In the genomic region with DNA sequence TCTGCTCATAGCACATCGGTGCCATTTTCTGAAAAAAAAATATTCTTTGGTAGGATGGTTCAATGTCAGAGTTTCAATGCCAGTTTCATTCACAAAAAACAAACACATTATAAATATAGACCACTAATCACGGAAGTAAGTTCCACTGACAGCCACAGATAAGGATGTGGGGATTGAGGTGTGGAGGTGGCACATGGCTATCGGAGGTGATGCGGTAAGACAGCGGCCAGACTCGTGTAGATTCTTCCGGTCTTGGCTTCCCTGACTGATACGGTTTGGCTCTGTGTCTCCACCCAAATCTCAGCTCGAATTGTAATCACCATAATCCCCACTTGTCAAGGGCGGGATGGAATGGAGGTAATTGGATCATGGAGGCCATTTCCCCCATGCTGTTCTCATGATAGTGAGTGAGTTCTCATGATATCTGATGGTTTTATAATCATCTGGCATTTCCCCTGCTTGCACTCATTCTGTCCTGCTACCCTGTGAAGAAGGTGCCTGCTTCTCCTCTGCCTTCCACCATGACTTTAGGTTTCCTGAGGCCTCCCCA, we compare ENCODE assay signal across 17 cellular contexts.
DNase-seq lines count a peak whose midpoint lies in the region; ATAC-seq and TF ChIP-seq lines count a peak whose summit lies in the region.
"Had no signal": no experiment of that assay in that cellular context is flagged by ENCODE, and none has a peak within 500 bp of the region (broad histone marks: within the 10 kb centered on the region; RNA-seq: fewer than 3 reads in every experiment).

No MANE protein-coding gene starts in this region.

- no peak overlapping the region for H3K27ac ChIP-seq in endodermal cell (ENCODE audit: low read depth, low read length)

- DNase-seq in GM12865 (ENCODE audit: low read depth), result peak; percentile 35
- DNase-seq in NCI-H82 (lab: John Stamatoyannopoulos, UW), result peak; percentile 93
- DNase-seq in endodermal cell, result peak; percentile 64
- peak; percentile 48 for DNase-seq in natural killer cell
- no peak for DNase-seq in T-helper 17 cell
- no peak for DNase-seq in GM19238 (ENCODE audit: insufficient read length, low spot score)
- DNase-seq: ACHN; BE2C; C1 segment of cervical spinal cord; Caco-2; CD4-positive, CD25-positive, alpha-beta regulatory T cell; H9 had no signal

- H3K36me3 Mint-ChIP-seq in endodermal cell (ENCODE audit: low read depth) (no peaks in the 10 kb centered on the region), natural killer cell (peaks cover 14% of the 10 kb centered on the region), T-helper 17 cell (ENCODE audit: low read depth) (peaks cover 2% of the 10 kb centered on the region)
- H3K36me3 Mint-ChIP-seq: IgD-negative memory B cell had no signal

- H3K9me3 ChIP-seq in endodermal cell (ENCODE audit: control insufficient read depth, low read length), result peaks cover 8% of the 10 kb centered on the region
- H3K9me3 ChIP-seq in T-helper 17 cell (ENCODE audit: control insufficient read depth, low read length, poor library complexity, severe bottlenecking), result no peaks in the 10 kb centered on the region
- H3K9me3 ChIP-seq: BE2C, Caco-2 had no signal

- TF ChIP-seq CTCF in GM12865 (IDR thresholded peaks at IDR 0.05; ENCODE audit: insufficient read depth, low read depth, low read length, missing control alignments) (no peak), endodermal cell (conservative IDR thresholded peaks at IDR 0.05) (no peak), natural killer cell (IDR thresholded peaks at IDR 0.05) (no peak)

- H3K9me3 Mint-ChIP-seq in endodermal cell, result peaks cover 2% of the 10 kb centered on the region
- H3K9me3 Mint-ChIP-seq in natural killer cell, result peaks cover 3 to 4% of the 10 kb centered on the region in 2 donors
- H3K9me3 Mint-ChIP-seq: H9 had no signal

- H3K4me3 ChIP-seq in GM12865 (ENCODE audit: low read depth, low read length) (no peak overlapping the region), endodermal cell (ENCODE audit: low read length) (no peak overlapping the region)

- WGBS in endodermal cell (ENCODE audit: insufficient coverage in 1 of 2, insufficient read length in 1 of 2), 2 experiments, result 80 to 83% methylated on average over 1 to 8 of the region's 10 CpGs

- H3K4me3 Mint-ChIP-seq in endodermal cell (no peak overlapping the region), natural killer cell (peak overlapping the region; percentile 58), T-helper 17 cell (no peak overlapping the region)
- H3K4me3 Mint-ChIP-seq: CD4-positive, CD25-positive, alpha-beta regulatory T cell; CD8-positive, alpha-beta memory T cell; H9; IgD-negative memory B cell had no signal

- no peak overlapping the region for H3K9ac ChIP-seq in endodermal cell (ENCODE audit: extremely low read depth, low read length, poor library complexity, severe bottlenecking)

- H3K27me3 Mint-ChIP-seq in endodermal cell (ENCODE audit: insufficient read depth) (peaks cover 9% of the 10 kb centered on the region), natural killer cell (ENCODE audit: low read depth in 2 of 2) (peaks cover 48 to 88% of the 10 kb centered on the region in 2 donors), T-helper 17 cell (no peaks in the 10 kb centered on the region)
- H3K27me3 Mint-ChIP-seq: CD4-positive, CD25-positive, alpha-beta regulatory T cell; IgD-negative memory B cell had no signal

- peak; percentile 76 to 98 (median 77) for ATAC-seq in natural killer cell
- no peak for ATAC-seq in GM18520 (IDR thresholded peaks at IDR 0.05; ENCODE audit: unreplicated experiment)
- no peak for ATAC-seq in HG02588 (IDR thresholded peaks at IDR 0.05; ENCODE audit: unreplicated experiment)
- ATAC-seq in T-helper 17 cell, result no peak
- ATAC-seq: HepG2 had no signal

- intact Hi-C loops in natural killer cell (cut with micrococcal nuclease), result no loop called here

- H3K27ac Mint-ChIP-seq in endodermal cell (no peak overlapping the region), natural killer cell (peak overlapping the region in 1 of 2 donors; percentile 3), T-helper 17 cell (no peak overlapping the region)
- H3K27ac Mint-ChIP-seq: CD4-positive, CD25-positive, alpha-beta regulatory T cell; H9; IgD-negative memory B cell had no signal

- peaks cover 22% of the 10 kb centered on the region for H3K4me1 Mint-ChIP-seq in endodermal cell
- peaks cover 32 to 38% of the 10 kb centered on the region in 2 donors for H3K4me1 Mint-ChIP-seq in natural killer cell
- H3K4me1 Mint-ChIP-seq in T-helper 17 cell, result peaks cover 2% of the 10 kb centered on the region
- H3K4me1 Mint-ChIP-seq: H9 had no signal

- peaks cover 2% of the 10 kb centered on the region for H3K4me1 ChIP-seq in endodermal cell (ENCODE audit: control insufficient read depth, insufficient read depth, low read length)
- H3K4me1 ChIP-seq: BE2C, Caco-2 had no signal

- no peaks in the 10 kb centered on the region for H3K36me3 ChIP-seq in endodermal cell (ENCODE audit: control insufficient read depth, insufficient read depth, low read length)
- H3K36me3 ChIP-seq: BE2C had no signal

- peaks cover 10% of the 10 kb centered on the region for H3K27me3 ChIP-seq in endodermal cell (ENCODE audit: control insufficient read depth, insufficient read depth, low read length, poor library complexity, severe bottlenecking)
- H3K27me3 ChIP-seq: BE2C had no signal

Comparison
In these comparisons a context has a peak if more than half of its experiments do, and no peak if none do; other contexts are left out.
1. DNase-seq: peak in GM12865 (single experiment), NCI-H82 (single experiment), endodermal cell (single experiment) and natural killer cell (single experiment); none in T-helper 17 cell (0 of 3) and GM19238 (single experiment).
2. ATAC-seq: peak in natural killer cell (3 of 3); none in GM18520 (single experiment), HG02588 (single experiment) and T-helper 17 cell (single experiment).